In the genomic region with DNA sequence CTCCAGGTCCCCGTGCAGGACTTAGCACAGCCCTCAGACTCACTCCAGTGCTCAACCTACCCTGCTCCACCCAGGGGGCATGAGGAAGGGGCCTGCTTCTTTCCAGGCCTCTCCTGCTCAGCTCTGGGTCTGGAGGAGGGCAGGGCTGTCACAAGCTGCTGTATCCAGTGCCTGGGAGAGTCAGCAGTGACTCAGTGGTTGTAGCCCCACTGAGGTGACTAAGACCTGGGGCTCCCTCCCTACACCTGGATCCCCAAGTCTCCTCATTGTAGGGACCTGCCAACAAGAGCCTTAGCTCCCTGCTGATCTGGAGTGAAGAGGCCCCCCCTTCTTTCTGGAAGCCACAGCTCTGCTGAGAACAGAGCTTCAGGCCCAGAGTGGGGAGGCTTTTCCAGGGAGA, we compare ENCODE assay signal across 21 cellular contexts. TPM values are rescaled to one million over a fixed set of nuclear protein-coding genes. Genes with fewer than 3 reads are reported as not detected.
"Had no signal": no experiment of that assay in that cellular context is flagged by ENCODE, and none has a peak within 500 bp of the region (broad histone marks: within the 10 kb centered on the region; RNA-seq: fewer than 3 reads in every experiment).

No MANE protein-coding gene starts in this region.

- H3K27me3 ChIP-seq: suprapubic skin had no signal

- H3K27ac ChIP-seq: suprapubic skin had no signal

- DNase-seq: activated CD4-positive, alpha-beta T cell treated with anti-CD3 and anti-CD28 coated beads, Interleukin-2, amount 10 ng/mL, durations not matched to agents 7 days and 5 days; activated CD8-positive, alpha-beta memory T cell treated with anti-CD3 and anti-CD28 coated beads, Interleukin-2, amount 50 U/mL, for 4 hours; activated CD8-positive, alpha-beta T cell treated with anti-CD3 and anti-CD28 coated beads, Interleukin-2, amount 10 ng/mL, durations not matched to agents 7 days and 5 days; activated naive CD4-positive, alpha-beta T cell treated with anti-CD3 and anti-CD28 coated beads, Interleukin-2, amount 10 ng/mL, durations not matched to agents 7 days and 5 days; activated naive CD8-positive, alpha-beta T cell treated with anti-CD3 and anti-CD28 coated beads, Interleukin-2, amount 50 U/mL, for 24 hours; activated T-cell treated with anti-CD3 and anti-CD28 coated beads, Interleukin-2, amount 50 U/mL, for 4 hours; anterior cingulate cortex; effector CD8-positive, alpha-beta T cell; foreskin melanocyte; hypothalamus; nephron progenitor cell; occipital lobe; stimulated activated naive CD8-positive, alpha-beta T cell treated with anti-CD3 and anti-CD28 coated beads, Interleukin-15, amount 100 ng/mL, for 72 hours; trophoblast cell had no signal

- H3K9me3 ChIP-seq: suprapubic skin had no signal

- H3K36me3 ChIP-seq: suprapubic skin had no signal

- H3K4me3 ChIP-seq: lung, suprapubic skin had no signal

RNA-seq across cellular contexts. Expression of gene FAM131C, which starts 36.1 kb away (rescaled TPM):
- total RNA-seq: endothelial cell of umbilical vein, left lobe of liver, lung, myocyte, skeletal muscle tissue had no signal
- polyA plus RNA-seq: lung had no signal

RNA-seq across cellular contexts. Expression of gene EPHA2, which starts 46.3 kb away (rescaled TPM):
- total RNA-seq: activated CD4-positive, alpha-beta T cell treated with anti-CD3 and anti-CD28 coated beads, Interleukin-2, amount 10 ng/mL, durations not matched to agents 7 days and 5 days; activated CD8-positive, alpha-beta T cell treated with anti-CD3 and anti-CD28 coated beads, Interleukin-2, amount 10 ng/mL, durations not matched to agents 7 days and 5 days; T-helper 1 cell treated with Interleukin-12 subunit alpha and Interleukin-12 subunit beta and Interleukin-4 antibody, amounts not matched to agents 30 ng/mL and 1 ng/mL, for 36 hours had no signal
